In genomic region chr1:162682013-162682419, GRCh38 we compare ENCODE assay signal across 15 cellular contexts. TPM values are rescaled to one million over a fixed set of nuclear protein-coding genes. Genes with fewer than 3 reads are reported as not detected.
DNase-seq lines count a peak whose midpoint lies in the region; ATAC-seq, FAIRE-seq and TF ChIP-seq lines count a peak whose summit lies in the region.
"Had no signal": no experiment of that assay in that cellular context is flagged by ENCODE, and none has a peak within 500 bp of the region (broad histone marks: within the 10 kb centered on the region; RNA-seq: fewer than 3 reads in every experiment).

No MANE protein-coding gene starts in this region.

- H4K20me1 ChIP-seq in endothelial cell of umbilical vein (replicated peaks; ENCODE audit: control insufficient read depth, extremely low read depth, insufficient read depth, low read length), result no peaks in the 10 kb centered on the region

- H3K9me3 ChIP-seq in endothelial cell of umbilical vein (replicated peaks; ENCODE audit: control insufficient read depth, insufficient read depth, low read length), result no peaks in the 10 kb centered on the region
- no peaks in the 10 kb centered on the region for H3K9me3 ChIP-seq in right lobe of liver
- H3K9me3 ChIP-seq in thoracic aorta, result no peaks in the 10 kb centered on the region
- H3K9me3 ChIP-seq: mucosa of descending colon, pancreas had no signal

- BruUV-seq in endothelial cell of umbilical vein (replicated peaks; lab: Mats Ljungman, UMichigan), result no TSS peak

- no peaks in the 10 kb centered on the region for H3K9me1 ChIP-seq in endothelial cell of umbilical vein (replicated peaks; ENCODE audit: control insufficient read depth, extremely low read depth, insufficient read depth, low read length)

- DNase-seq in NCI-H2029 (lab: John Stamatoyannopoulos, UW) (peak; percentile 20), endothelial cell of umbilical vein (ENCODE audit: low read depth, low spot score) (peak; percentile 64), right lobe of liver (peak; percentile 46 to 72 (median 71)), thoracic aorta (ENCODE audit: low spot score) (no peak), DMS153 (lab: John Stamatoyannopoulos, UW) (no peak)
- DNase-seq: activated CD8-positive, alpha-beta T cell treated with anti-CD3 and anti-CD28 coated beads for 36 hours; Calu3; immature natural killer cell; mucosa of descending colon; NCI-H1694 treated with DMSO at 0.1 percent for 48 hours; NCI-H524 treated with DMSO at 0.1 percent for 48 hours; pancreas; PC-3 had no signal

- H3K4me2 ChIP-seq in endothelial cell of umbilical vein (ENCODE audit: insufficient read depth, low read length), result peak overlapping the region; percentile 37

- intact Hi-C loops in endothelial cell of umbilical vein (cut with micrococcal nuclease), result no loop called here
- intact Hi-C loops in right lobe of liver (cut with DNase I), result no loop called here

- TF ChIP-seq POLR2A in endothelial cell of umbilical vein (IDR thresholded peaks at IDR 0.05; ENCODE audit: low read depth, low read length) (no peak), right lobe of liver (IDR thresholded peaks at IDR 0.05) (no peak)

- POLR2A ChIA-PET in endothelial cell of umbilical vein (lab: Charles Lee), result no interaction called here

- H3K4me3 ChIP-seq in endothelial cell of umbilical vein (replicated peaks in 1 of 3; ENCODE audit: insufficient read depth in 1 of 3, low read depth in 1 of 3, low read length in 3 of 3) (no peak overlapping the region), right lobe of liver (no peak overlapping the region), thoracic aorta (no peak overlapping the region)
- H3K4me3 ChIP-seq: mucosa of descending colon, pancreas had no signal

- H3K79me2 ChIP-seq in endothelial cell of umbilical vein (ENCODE audit: control insufficient read depth, insufficient read depth, low read length), result peaks cover 11% of the 10 kb centered on the region

- H3K27ac ChIP-seq in endothelial cell of umbilical vein (ENCODE audit: insufficient read depth, low read depth, low read length) (no peak overlapping the region), right lobe of liver (peak overlapping the region; percentile 12 to 78 (median 37)), thoracic aorta (peak overlapping the region; percentile 44 to 46)
- H3K27ac ChIP-seq: pancreas had no signal

- ATAC-seq in right lobe of liver, result peak; percentile 81 to 87 (median 86)
- peak; percentile 41 for ATAC-seq in thoracic aorta (ENCODE audit: insufficient number of reproducible peaks, low FRiP score, low read depth)
- ATAC-seq in HG03460 (IDR thresholded peaks at IDR 0.05; ENCODE audit: unreplicated experiment), result no peak
- ATAC-seq in GM19452 (IDR thresholded peaks at IDR 0.05; ENCODE audit: unreplicated experiment), result no peak
- ATAC-seq: activated CD8-positive, alpha-beta T cell treated with anti-CD3 and anti-CD28 coated beads for 36 hours; mucosa of descending colon; PC-3 had no signal

- H3K36me3 ChIP-seq in endothelial cell of umbilical vein (ENCODE audit: control insufficient read depth in 2 of 2, extremely low read depth in 1 of 2, insufficient read depth in 2 of 2, low read length in 2 of 2) (no peaks in the 10 kb centered on the region), right lobe of liver (no peaks in the 10 kb centered on the region), thoracic aorta (no peaks in the 10 kb centered on the region)
- H3K36me3 ChIP-seq: pancreas had no signal

- 0% methylated on average over 1 of the region's 1 CpG for WGBS in right lobe of liver (ENCODE audit: insufficient coverage, low coverage, low lambda C conversion rate, missing lambda C conversion rate)

- dilution Hi-C loops in endothelial cell of umbilical vein (cut with MboI; ENCODE audit: extremely low pct_ligation_motif_present, low sequenced_read_pairs), result no loop called here

- CTCF ChIA-PET in endothelial cell of umbilical vein (lab: Charles Lee), result interaction anchor here (1.0 to 1.6 kb wide), 2 partner anchors 68 to 118 kb away, joined by 5 read pairs; no protein-coding TSS in a partner anchor

- H3K27me3 ChIP-seq in endothelial cell of umbilical vein (ENCODE audit: control insufficient read depth in 2 of 2, insufficient read depth in 2 of 2, low read length in 2 of 2) (no peaks in the 10 kb centered on the region), right lobe of liver (no peaks in the 10 kb centered on the region), thoracic aorta (replicated peaks; ENCODE audit: insufficient read depth) (no peaks in the 10 kb centered on the region)
- H3K27me3 ChIP-seq: pancreas had no signal

- TF ChIP-seq CTCF in endothelial cell of umbilical vein (IDR thresholded peaks at IDR 0.05; ENCODE audit: extremely low read depth in 1 of 2, insufficient read depth in 1 of 2, low read depth in 1 of 2, low read length in 2 of 2) (no peak), right lobe of liver (IDR thresholded peaks at IDR 0.05) (no peak), thoracic aorta (IDR thresholded peaks at IDR 0.05) (no peak)

- peaks cover 28% of the 10 kb centered on the region for H3K4me1 ChIP-seq in endothelial cell of umbilical vein (ENCODE audit: control insufficient read depth, extremely low read depth, insufficient read depth, low read length)
- H3K4me1 ChIP-seq in right lobe of liver, result peaks cover 0 to 28% (median 7%) of the 10 kb centered on the region in 4 donors
- H3K4me1 ChIP-seq in thoracic aorta (ENCODE audit: control insufficient read depth in 1 of 2, low read depth in 2 of 2), result peaks cover 8 to 39% of the 10 kb centered on the region in 2 donors
- H3K4me1 ChIP-seq: pancreas had no signal

- no peak overlapping the region for H2AFZ ChIP-seq in endothelial cell of umbilical vein (ENCODE audit: low read depth, low read length)

- no peak overlapping the region for H3K9ac ChIP-seq in endothelial cell of umbilical vein (replicated peaks; ENCODE audit: extremely low read depth, insufficient read depth, low read length)

- FAIRE-seq in endothelial cell of umbilical vein (lab: Jason Lieb, UNC), result no peak
- FAIRE-seq: pancreas had no signal

TF ChIP-seq in endothelial cell of umbilical vein, 7 proteins besides CTCF, POLR2A, EP300 and RAD21:
- TF ChIP-seq POLR2AphosphoS5 (IDR thresholded peaks at IDR 0.05; ENCODE audit: insufficient read depth, low read depth, low read length) (no peak), MYC (IDR thresholded peaks at IDR 0.05; ENCODE audit: low read depth, low read length) (no peak), FOS (IDR thresholded peaks at IDR 0.05; ENCODE audit: borderline replicate concordance, insufficient read depth, low read length) (no peak), GATA2 (IDR thresholded peaks at IDR 0.05; ENCODE audit: insufficient read depth, insufficient read length, low read depth, low read length) (no peak), JUN (IDR thresholded peaks at IDR 0.05; ENCODE audit: borderline replicate concordance, insufficient read depth, insufficient read length, low read depth) (no peak), MAX (IDR thresholded peaks at IDR 0.05; ENCODE audit: insufficient read depth, insufficient read length) (no peak), EZH2 (IDR thresholded peaks at IDR 0.05; ENCODE audit: borderline replicate concordance, low read depth, low read length, severe bottlenecking) (no peak)

RNA-seq across cellular contexts. Expression of gene DDR2, which starts 49.8 kb away (rescaled TPM):
- 22.7 and 30.8 TPM in 2 replicates for total RNA-seq in endothelial cell of umbilical vein
- polyA plus RNA-seq in endothelial cell of umbilical vein, result 20.0 and 27.8 TPM in 2 replicates
- polyA plus RNA-seq in endothelial cell of umbilical vein (2011; cell fraction: cytosol; rRNA removed), result 14.9 and 15.1 TPM in 2 replicates
- 39.0 and 44.2 TPM in 2 replicates for polyA plus RNA-seq in endothelial cell of umbilical vein (2011; cell fraction: nucleus; rRNA removed)
- 22.3 and 27.9 TPM in 2 replicates for polyA plus RNA-seq in endothelial cell of umbilical vein (2012)
- 124 and 127 TPM in 2 replicates for polyA minus RNA-seq in endothelial cell of umbilical vein
- 1.1 TPM for polyA minus RNA-seq in endothelial cell of umbilical vein (2011; cell fraction: cytosol; rRNA and poly(A)+ RNA removed)
- 63.0 and 94.2 TPM in 2 replicates for polyA minus RNA-seq in endothelial cell of umbilical vein (2011; cell fraction: nucleus; rRNA and poly(A)+ RNA removed)
- 1 to 10 TPM; 2.7 to 4.7 (median 3.1) TPM for total RNA-seq in right lobe of liver
- total RNA-seq in thoracic aorta, result 100 to 1,000 TPM; 133 to 144 TPM

Comparison
In these comparisons a context has a peak if more than half of its experiments do, and no peak if none do; other contexts are left out.
1. DNase-seq: peak in NCI-H2029 (single experiment), endothelial cell of umbilical vein (single experiment) and right lobe of liver (3 of 3); none in thoracic aorta (single experiment) and DMS153 (single experiment).
2. ATAC-seq: peak in right lobe of liver (4 of 4) and thoracic aorta (single experiment); none in HG03460 (single experiment) and GM19452 (single experiment).